8 cellular contexts compared by ENCODE assay signal in genomic region chrX:282000-282681, GRCh38. TPM values are rescaled to one million over a fixed set of nuclear protein-coding genes. Genes with fewer than 3 reads are reported as not detected.
DNase-seq lines count a peak whose midpoint lies in the region; ATAC-seq, FAIRE-seq and TF ChIP-seq lines count a peak whose summit lies in the region.
"Not testable (repeated sequence)": the region's sequence is repeated elsewhere in the genome, so short reads cannot be mapped to it uniquely, and the experiment has no call there.

No MANE protein-coding gene starts in this region.

- POLR2A ChIA-PET in activated B cell treated with CpG ODN at 0.5 μM for 24 hours (lab: Charles Lee): not testable (repeated sequence)

- peaks cover 20% of the 10 kb centered on the region for H3K36me3 Mint-ChIP-seq in activated B cell treated with CpG ODN at 0.5 μM for 24 hours (ENCODE audit: low read depth)
- not testable (repeated sequence) for H3K36me3 Mint-ChIP-seq in activated naive CD8-positive, alpha-beta T cell
- peaks cover 17% of the 10 kb centered on the region for H3K36me3 Mint-ChIP-seq in type B pancreatic cell

- H3K4me1 ChIP-seq in DOHH2 (ENCODE audit: control insufficient read depth, low read length): peaks cover 35% of the 10 kb centered on the region
- H3K4me1 ChIP-seq in Karpas-422 (ENCODE audit: low read length): peaks cover 27% of the 10 kb centered on the region
- not testable (repeated sequence) for H3K4me1 ChIP-seq in kidney (ENCODE audit: control insufficient read depth in 1 of 2, insufficient read depth in 1 of 2, low read depth in 1 of 2, low read length in 2 of 2); neuron (ENCODE audit: insufficient read depth, low read length)

- H3K4me1 Mint-ChIP-seq in activated B cell treated with CpG ODN at 0.5 μM for 24 hours: peaks cover 16% of the 10 kb centered on the region
- H3K4me1 Mint-ChIP-seq in activated naive CD8-positive, alpha-beta T cell (ENCODE audit: low read depth): peaks cover 39% of the 10 kb centered on the region
- H3K4me1 Mint-ChIP-seq in type B pancreatic cell (ENCODE audit: unreplicated experiment): peaks cover 14% of the 10 kb centered on the region

- not testable (repeated sequence) for FAIRE-seq in kidney (lab: Jason Lieb, UNC)

- not testable (repeated sequence) for H3K27me3 Mint-ChIP-seq in activated B cell treated with CpG ODN at 0.5 μM for 24 hours; activated naive CD8-positive, alpha-beta T cell; type B pancreatic cell

- intact Hi-C loops in activated B cell treated with CpG ODN at 0.5 μM for 24 hours (cut with micrococcal nuclease): loop anchor here (2.0 kb wide), 1 partner anchor 105 kb away; the partner anchor contains the start of gene PPP2R3B
- intact Hi-C loops in kidney (cut with DNase I): not testable (repeated sequence)

- H3K27ac Mint-ChIP-seq in activated B cell treated with CpG ODN at 0.5 μM for 24 hours (peak overlapping the region; percentile 12), type B pancreatic cell (peak overlapping the region; percentile 46)
- H3K27ac Mint-ChIP-seq in activated naive CD8-positive, alpha-beta T cell: peak overlapping the region; percentile 61

- not testable (repeated sequence) for H3K27me3 ChIP-seq in DOHH2 (ENCODE audit: control insufficient read depth, low read length); Karpas-422 (ENCODE audit: low read length); neuron (ENCODE audit: insufficient read depth, low read length)

- H2AFZ ChIP-seq in Karpas-422 (ENCODE audit: low read length); neuron (ENCODE audit: low read depth, low read length): not testable (repeated sequence)

- H3K9me3 Mint-ChIP-seq in activated B cell treated with CpG ODN at 0.5 μM for 24 hours; activated naive CD8-positive, alpha-beta T cell (ENCODE audit: low read depth); type B pancreatic cell: not testable (repeated sequence)

- H3K4me3 ChIP-seq in DOHH2 (ENCODE audit: low read length): peak overlapping the region; percentile 99
- peak overlapping the region; percentile 96 for H3K4me3 ChIP-seq in Karpas-422 (ENCODE audit: low read length)
- H3K4me3 ChIP-seq in epithelial cell of proximal tubule (ENCODE audit: low read depth, low read length): peak overlapping the region; percentile 53
- H3K4me3 ChIP-seq in kidney (ENCODE audit: low read length in 2 of 2): not testable (repeated sequence)
- peak overlapping the region; percentile 67 for H3K4me3 ChIP-seq in neuron (ENCODE audit: low read length)

- H3F3A ChIP-seq in DOHH2 (ENCODE audit: control insufficient read depth, insufficient read depth): peaks cover 37% of the 10 kb centered on the region

- H3K9me3 ChIP-seq in DOHH2 (ENCODE audit: control insufficient read depth, insufficient read depth, low read length); Karpas-422 (ENCODE audit: low read length); kidney (ENCODE audit: control insufficient read depth in 1 of 2, low read length in 2 of 2); neuron (ENCODE audit: low read length): not testable (repeated sequence)

- H3K9me2 ChIP-seq in DOHH2 (replicated peaks; ENCODE audit: control insufficient read depth, low read length); Karpas-422 (replicated peaks; ENCODE audit: insufficient read depth, low read length): not testable (repeated sequence)

- ATAC-seq in activated B cell treated with CpG ODN at 0.5 μM for 24 hours (ENCODE audit: low read depth): not testable (repeated sequence)

- CTCF ChIA-PET in activated B cell treated with CpG ODN at 0.5 μM for 24 hours (lab: Charles Lee): not testable (repeated sequence)

- TF ChIP-seq CTCF in DOHH2 (IDR thresholded peaks at IDR 0.05; ENCODE audit: low read depth, low read length, poor library complexity, severe bottlenecking); activated B cell treated with CpG ODN at 0.5 μM for 24 hours (IDR thresholded peaks at IDR 0.05); epithelial cell of proximal tubule (conservative IDR thresholded peaks at IDR 0.05; ENCODE audit: low read depth, low read length); kidney (IDR thresholded peaks at IDR 0.05; ENCODE audit: borderline replicate concordance, extremely low read depth, insufficient read depth); type B pancreatic cell (conservative IDR thresholded peaks at IDR 0.05): not testable (repeated sequence)

- H3K4me3 Mint-ChIP-seq in activated B cell treated with CpG ODN at 0.5 μM for 24 hours (peak overlapping the region; percentile 24), type B pancreatic cell (peak overlapping the region; percentile 89)
- peak overlapping the region; percentile 68 for H3K4me3 Mint-ChIP-seq in activated naive CD8-positive, alpha-beta T cell

- H3K79me2 ChIP-seq in DOHH2 (ENCODE audit: control insufficient read depth, low read length): peaks cover 59% of the 10 kb centered on the region
- H3K79me2 ChIP-seq in Karpas-422 (ENCODE audit: low read length): peaks cover 42% of the 10 kb centered on the region

- H4K20me1 ChIP-seq in DOHH2 (ENCODE audit: control insufficient read depth, insufficient read depth, low read depth, low read length); Karpas-422 (ENCODE audit: insufficient read depth, low read depth, low read length): not testable (repeated sequence)

- DNase-seq in Karpas-422: peak; percentile 44
- not testable (repeated sequence) for DNase-seq in activated B cell treated with CpG ODN at 0.5 μM for 24 hours; epithelial cell of proximal tubule (ENCODE audit: low read depth); type B pancreatic cell (ENCODE audit: extremely low spot score, unreplicated experiment)
- DNase-seq in kidney: peak; percentile 35

- H3K27ac ChIP-seq in DOHH2 (ENCODE audit: low read depth, low read length) (peak overlapping the region; percentile 96), Karpas-422 (ENCODE audit: low read length) (peak overlapping the region; percentile 97)
- not testable (repeated sequence) for H3K27ac ChIP-seq in kidney (ENCODE audit: low read depth in 2 of 2, low read length in 2 of 2)

- H3K4me2 ChIP-seq in DOHH2 (ENCODE audit: low read length) (peak overlapping the region; percentile 84), Karpas-422 (ENCODE audit: low read depth, low read length, poor library complexity, severe bottlenecking) (peak overlapping the region; percentile 96)

- peak overlapping the region; percentile 97 for H3K9ac ChIP-seq in Karpas-422 (ENCODE audit: low read length)
- H3K9ac ChIP-seq in kidney (ENCODE audit: low read length in 2 of 2): not testable (repeated sequence)

- H3K36me3 ChIP-seq in DOHH2 (ENCODE audit: control insufficient read depth, low read length): peaks cover 47% of the 10 kb centered on the region
- peaks cover 30% of the 10 kb centered on the region for H3K36me3 ChIP-seq in Karpas-422 (ENCODE audit: insufficient read depth, low read length)
- not testable (repeated sequence) for H3K36me3 ChIP-seq in kidney (ENCODE audit: control insufficient read depth in 1 of 2, insufficient read depth in 2 of 2, low read length in 2 of 2)
- H3K36me3 ChIP-seq in neuron (ENCODE audit: insufficient read depth, low read length): peaks cover 22% of the 10 kb centered on the region

RNA-seq across cellular contexts. Expression of gene PLCXD1, which starts 1.0 kb away (rescaled TPM):
- total RNA-seq in Karpas-422 (2014; rRNA removed; shearing (Covaris generic); ENCODE audit: low replicate concordance): 49.4 and 69.5 TPM in 2 replicates
- total RNA-seq in activated B cell treated with CpG ODN at 0.5 μM for 24 hours (19.5 and 23.8 TPM in 2 replicates), epithelial cell of proximal tubule (12.6 and 28.7 TPM in 2 replicates), kidney (11.0 TPM), type B pancreatic cell (ENCODE audit: low replicate concordance) (47.5 and 54.8 TPM in 2 replicates)
- 4.9 TPM for polyA plus RNA-seq in kidney (ENCODE audit: insufficient read depth, low read depth, low replicate concordance)

RNA-seq across cellular contexts. Expression of gene GTPBP6, which starts 36.5 kb away (rescaled TPM):
- total RNA-seq in Karpas-422 (2014; rRNA removed; shearing (Covaris generic); ENCODE audit: low replicate concordance): 19.4 and 57.3 TPM in 2 replicates
- 69.9 and 75.6 TPM in 2 replicates for total RNA-seq in activated B cell treated with CpG ODN at 0.5 μM for 24 hours
- total RNA-seq in epithelial cell of proximal tubule: 36.2 and 62.4 TPM in 2 replicates
- 50.1 TPM for total RNA-seq in kidney
- 61.9 TPM for polyA plus RNA-seq in kidney (ENCODE audit: insufficient read depth, low read depth, low replicate concordance)
- total RNA-seq in type B pancreatic cell (ENCODE audit: low replicate concordance): 45.7 and 53.5 TPM in 2 replicates

Comparison
In these comparisons a context has a peak if more than half of its experiments do, and no peak if none do; other contexts are left out.
1. H3K4me3 Mint-ChIP-seq: peak in every context shown above with its lines; median percentile 89 in type B pancreatic cell; 68 in activated naive CD8-positive, alpha-beta T cell; 24 in activated B cell treated with CpG ODN at 0.5 μM for 24 hours.